Comparison of ENCODE assay signal across 13 cellular contexts in genomic region chr2:232411901-232412629, GRCh38. TPM values are rescaled to one million over a fixed set of nuclear protein-coding genes. Genes with fewer than 3 reads are reported as not detected.
DNase-seq lines count a peak whose midpoint lies in the region; ATAC-seq and TF ChIP-seq lines count a peak whose summit lies in the region.
"Had no signal": no experiment of that assay in that cellular context is flagged by ENCODE, and none has a peak within 500 bp of the region (broad histone marks: within the 10 kb centered on the region; RNA-seq: fewer than 3 reads in every experiment).

No MANE protein-coding gene starts in this region.

- no peak overlapping the region for H4K8ac ChIP-seq in H9 (replicated peaks; ENCODE audit: insufficient read length, low read depth, low read length)

- DNase-seq in GM13976 (ENCODE audit: low spot score) (peak; percentile 29), WTC11 (ENCODE audit: low spot score) (no peak), islet precursor cell (peak; percentile 38), NCI-H774 (lab: John Stamatoyannopoulos, UW) (no peak), DMS114 treated with DMSO at 0.1 percent for 48 hours (lab: John Stamatoyannopoulos, UW; ENCODE audit: unreplicated experiment) (no peak), H9 (no peak)
- DNase-seq: CD4-positive, alpha-beta memory T cell; DMS153; DMS79 treated with DMSO at 0.1 percent for 48 hours; EL had no signal

- no peak overlapping the region for H2AK5ac ChIP-seq in H9 (ENCODE audit: insufficient read length, low read length)

- H2BK15ac ChIP-seq in H9 (ENCODE audit: low read depth, low read length): no peak overlapping the region

- H3K4me3 Mint-ChIP-seq in WTC11: no peak overlapping the region
- H3K4me3 Mint-ChIP-seq in H9: no peak overlapping the region
- H3K4me3 Mint-ChIP-seq: B cell; CD4-positive, alpha-beta memory T cell had no signal

- ATAC-seq in WTC11 (no peak), HG02759 (IDR thresholded peaks at IDR 0.05; ENCODE audit: unreplicated experiment) (no peak)

- no peaks in the 10 kb centered on the region for H3K4me1 ChIP-seq in H9 (ENCODE audit: insufficient read depth, low read length)

- H3K79me1 ChIP-seq in H9 (ENCODE audit: insufficient read depth, low read depth, low read length, poor library complexity, severe bottlenecking): no peaks in the 10 kb centered on the region

- H3K23ac ChIP-seq in H9 (ENCODE audit: insufficient read length, low read depth, low read length): no peak overlapping the region

- no peak overlapping the region for H4K91ac ChIP-seq in H9 (ENCODE audit: insufficient read length, low read depth, low read length)

- CTCF ChIA-PET in WTC11 (lab: Charles Lee): no interaction called here

- H3K23me2 ChIP-seq in H9 (ENCODE audit: insufficient read length, low read depth, low read length, poor library complexity, severe bottlenecking): no peaks in the 10 kb centered on the region

- no peak overlapping the region for H3K14ac ChIP-seq in H9 (ENCODE audit: insufficient read depth, low read length)

- TF ChIP-seq CTCF in GM13976 (IDR thresholded peaks at IDR 0.05; ENCODE audit: borderline replicate concordance, control extremely low read depth, extremely low read depth, insufficient read depth, missing control alignments) (no peak), WTC11 (IDR thresholded peaks at IDR 0.05) (no peak), H9 (conservative IDR thresholded peaks at IDR 0.05) (no peak)

- no peak overlapping the region for H2BK12ac ChIP-seq in H9 (ENCODE audit: insufficient read length, low read depth, low read length)

- H3K27me3 Mint-ChIP-seq in WTC11 (ENCODE audit: low read depth) (peaks cover 7% of the 10 kb centered on the region), H9 (ENCODE audit: low read depth) (peaks cover 13% of the 10 kb centered on the region)

- no peak overlapping the region for H3T11ph ChIP-seq in H9 (ENCODE audit: low read length)

- no peak overlapping the region for H3K27ac ChIP-seq in H9 (ENCODE audit: insufficient read length, low read depth, low read length)
- H3K27ac ChIP-seq: C4-2B had no signal

- H3K79me2 ChIP-seq in H9 (ENCODE audit: insufficient read depth, low read length): no peaks in the 10 kb centered on the region

- no peak overlapping the region for H3K4me2 ChIP-seq in H9 (ENCODE audit: insufficient read depth, insufficient read length, low read length)

- H2BK20ac ChIP-seq in H9 (ENCODE audit: low read depth, low read length, poor library complexity, severe bottlenecking): no peak overlapping the region

- H3K27me3 ChIP-seq in H9 (ENCODE audit: insufficient read depth, low read length): no peaks in the 10 kb centered on the region

- H3K27ac Mint-ChIP-seq in WTC11 (no peak overlapping the region), H9 (no peak overlapping the region)
- H3K27ac Mint-ChIP-seq: B cell; CD4-positive, alpha-beta memory T cell had no signal

- no CpG with 5 or more reads among the region's 6 CpGs for WGBS in H9 (ENCODE audit: extremely low coverage, insufficient read length, low lambda C conversion rate)

- no peaks in the 10 kb centered on the region for H3K9me3 ChIP-seq in H9 (ENCODE audit: control insufficient read depth, low read depth, low read length)

- no peak overlapping the region for H2AFZ ChIP-seq in H9 (ENCODE audit: low read length)

- peaks cover 4% of the 10 kb centered on the region for H4K20me1 ChIP-seq in H9 (ENCODE audit: control insufficient read depth, insufficient read depth, insufficient read length)

- POLR2A ChIA-PET in WTC11 (lab: Charles Lee): no interaction called here

- H2BK5ac ChIP-seq in H9 (ENCODE audit: insufficient read length, low read length): no peak overlapping the region

- no peak overlapping the region for H4K5ac ChIP-seq in H9 (ENCODE audit: insufficient read length, low read depth, low read length)

- no peaks in the 10 kb centered on the region for H3K9me3 Mint-ChIP-seq in WTC11
- H3K9me3 Mint-ChIP-seq in H9: no peaks in the 10 kb centered on the region
- H3K9me3 Mint-ChIP-seq: CD4-positive, alpha-beta memory T cell had no signal

- H2BK120ac ChIP-seq in H9 (ENCODE audit: low read depth, low read length, poor library complexity, severe bottlenecking): no peak overlapping the region

- no peak overlapping the region for H3K18ac ChIP-seq in H9 (ENCODE audit: insufficient read length, low read depth, low read length)

- H3K9ac ChIP-seq in H9 (ENCODE audit: extremely low read depth, insufficient read length, low read length): no peak overlapping the region

- no peaks in the 10 kb centered on the region for H3K4me1 Mint-ChIP-seq in WTC11
- H3K4me1 Mint-ChIP-seq in H9: peaks cover 9% of the 10 kb centered on the region in 2 experiments; a peak in 3 of 4 replicates

- no peaks in the 10 kb centered on the region for H3K36me3 Mint-ChIP-seq in WTC11
- H3K36me3 Mint-ChIP-seq in H9 (ENCODE audit: insufficient read depth in 1 of 3, low read depth in 3 of 3): peaks cover 0 to 76% (median 24%) of the 10 kb centered on the region in 3 experiments; a peak in 5 of 7 replicates
- H3K36me3 Mint-ChIP-seq: CD4-positive, alpha-beta memory T cell had no signal

- in situ Hi-C loops in GM13976 (cut with MboI; ENCODE audit: low sequenced_read_pairs, unreplicated experiment): no loop called here

- H3K4ac ChIP-seq in H9 (ENCODE audit: low read depth, low read length): no peak overlapping the region

- no peak overlapping the region for H3K56ac ChIP-seq in H9 (ENCODE audit: insufficient read length, low read depth, low read length)

TF ChIP-seq in WTC11, 78 proteins besides CTCF, POLR2A, EP300 and RAD21:
- 0 out of 2 replicates have a peak, but pooled peaks have one; percentile 45 for TF ChIP-seq EMX1 (CRISPR knock-in tag; IDR thresholded peaks at IDR 0.05)
- no peak for TF ChIP-seq TEAD1 (CRISPR knock-in tag; IDR thresholded peaks at IDR 0.05)

RNA-seq across cellular contexts. Expression of gene ALPG, which starts 5.4 kb away (rescaled TPM):
- total RNA-seq in WTC11 (2021): 0.94 to 1.3 TPM (median 1.2 TPM) in 3 replicates
- 1.3 and 1.4 TPM in 2 replicates for total RNA-seq in H9 (2021)
- total RNA-seq: B cell; CD4-positive, alpha-beta memory T cell had no signal

RNA-seq across cellular contexts. Expression of gene ALPP, which starts 33.5 kb away (rescaled TPM):
- total RNA-seq in WTC11 (2021) (0.14 to 0.20 TPM (median 0.14 TPM) in 3 replicates), H9 (2021) (0.15 and 0.20 TPM in 2 replicates)
- total RNA-seq: B cell; CD4-positive, alpha-beta memory T cell had no signal

RNA-seq across cellular contexts. Expression of gene ALPI, which starts 43.9 kb away (rescaled TPM):
- total RNA-seq in WTC11 (2021): not detected in 3 replicates
- not detected in 2 replicates for total RNA-seq in H9 (2021)
- total RNA-seq: B cell; CD4-positive, alpha-beta memory T cell had no signal

Comparison
In these comparisons a context has a peak if more than half of its experiments do, and no peak if none do; other contexts are left out.
1. DNase-seq: peak in GM13976 (single experiment) and islet precursor cell (single experiment); none in WTC11 (single experiment), NCI-H774 (single experiment), DMS114 treated with DMSO at 0.1 percent for 48 hours (single experiment) and H9 (single experiment).